In genomic region chr13:32687275-32687674, GRCh38 we compare ENCODE assay signal across 20 cellular contexts.
A peak's percentile ranks its signal among the peaks of the same experiment; 100 is the strongest.
DNase-seq lines count a peak whose midpoint lies in the region; ATAC-seq and FAIRE-seq lines count a peak whose summit lies in the region.
"Had no signal": no experiment of that assay in that cellular context is flagged by ENCODE, and none has a peak within 500 bp of the region (broad histone marks: within the 10 kb centered on the region; RNA-seq: fewer than 3 reads in every experiment).

No MANE protein-coding gene starts in this region.

- no peak overlapping the region for H3K27ac Mint-ChIP-seq in activated CD8-positive, alpha-beta memory T cell treated with anti-CD3 and anti-CD28 coated beads, Interleukin-2, amount 10 ng/mL, durations not matched to agents 7 days and 5 days
- H3K27ac Mint-ChIP-seq: CD4-positive, alpha-beta memory T cell; HFFc6 had no signal

- CTCF ChIA-PET in activated CD8-positive, alpha-beta memory T cell treated with anti-CD3 and anti-CD28 coated beads, Interleukin-2, amount 10 ng/mL, durations not matched to agents 7 days and 5 days (lab: Charles Lee) = no interaction called here

- H3K4me3 Mint-ChIP-seq in activated CD8-positive, alpha-beta memory T cell treated with anti-CD3 and anti-CD28 coated beads, Interleukin-2, amount 10 ng/mL, durations not matched to agents 7 days and 5 days = no peak overlapping the region
- H3K4me3 Mint-ChIP-seq: CD4-positive, alpha-beta memory T cell; HFFc6 had no signal

- H3K9me3 Mint-ChIP-seq in activated CD8-positive, alpha-beta memory T cell treated with anti-CD3 and anti-CD28 coated beads, Interleukin-2, amount 10 ng/mL, durations not matched to agents 7 days and 5 days (ENCODE audit: low read depth) = no peaks in the 10 kb centered on the region
- H3K9me3 Mint-ChIP-seq: CD4-positive, alpha-beta memory T cell; HFFc6 had no signal

- no peak for DNase-seq in RCC 7860 (ENCODE audit: low spot score)
- DNase-seq in left colon = no peak
- DNase-seq in activated CD8-positive, alpha-beta memory T cell treated with anti-CD3 and anti-CD28 coated beads, Interleukin-2, amount 10 ng/mL, durations not matched to agents 7 days and 5 days = no peak
- DNase-seq in NCI-H2196 (lab: John Stamatoyannopoulos, UW; ENCODE audit: unreplicated experiment) = no peak
- DNase-seq in pons (ENCODE audit: low spot score) = no peak
- DNase-seq: 8988T; C1 segment of cervical spinal cord; Calu3; CD4-positive, alpha-beta memory T cell; COR-L47; DMS53; DMS79 treated with DMSO at 0.1 percent for 48 hours; GF-D8; GOT3; HFFc6 had no signal

- intact Hi-C loops in left colon (cut with DNase I, micrococcal nuclease) = no loop called here

- ATAC-seq in left colon = peak; percentile 85
- no peak for ATAC-seq in activated CD8-positive, alpha-beta memory T cell treated with anti-CD3 and anti-CD28 coated beads, Interleukin-2, amount 10 ng/mL, durations not matched to agents 7 days and 5 days
- ATAC-seq in activated CD4-positive, CD25-positive, alpha-beta regulatory T cell treated with anti-CD3 and anti-CD28 coated beads, Interleukin-2, amount 50 U/mL, for 24 hours = no peak

- H3K4me1 Mint-ChIP-seq in activated CD8-positive, alpha-beta memory T cell treated with anti-CD3 and anti-CD28 coated beads, Interleukin-2, amount 10 ng/mL, durations not matched to agents 7 days and 5 days = no peaks in the 10 kb centered on the region

- FAIRE-seq in RCC 7860 (lab: Jason Lieb, UNC) = peak; percentile 5
- FAIRE-seq in endometrium (lab: Jason Lieb, UNC) = peak; percentile 67
- FAIRE-seq: GM12891, GM18507, H54 had no signal

- peaks cover 25% of the 10 kb centered on the region for H3K36me3 Mint-ChIP-seq in activated CD8-positive, alpha-beta memory T cell treated with anti-CD3 and anti-CD28 coated beads, Interleukin-2, amount 10 ng/mL, durations not matched to agents 7 days and 5 days

- H3K27me3 Mint-ChIP-seq in activated CD8-positive, alpha-beta memory T cell treated with anti-CD3 and anti-CD28 coated beads, Interleukin-2, amount 10 ng/mL, durations not matched to agents 7 days and 5 days = no peaks in the 10 kb centered on the region
- H3K27me3 Mint-ChIP-seq: CD4-positive, alpha-beta memory T cell had no signal
